In the genomic region with DNA sequence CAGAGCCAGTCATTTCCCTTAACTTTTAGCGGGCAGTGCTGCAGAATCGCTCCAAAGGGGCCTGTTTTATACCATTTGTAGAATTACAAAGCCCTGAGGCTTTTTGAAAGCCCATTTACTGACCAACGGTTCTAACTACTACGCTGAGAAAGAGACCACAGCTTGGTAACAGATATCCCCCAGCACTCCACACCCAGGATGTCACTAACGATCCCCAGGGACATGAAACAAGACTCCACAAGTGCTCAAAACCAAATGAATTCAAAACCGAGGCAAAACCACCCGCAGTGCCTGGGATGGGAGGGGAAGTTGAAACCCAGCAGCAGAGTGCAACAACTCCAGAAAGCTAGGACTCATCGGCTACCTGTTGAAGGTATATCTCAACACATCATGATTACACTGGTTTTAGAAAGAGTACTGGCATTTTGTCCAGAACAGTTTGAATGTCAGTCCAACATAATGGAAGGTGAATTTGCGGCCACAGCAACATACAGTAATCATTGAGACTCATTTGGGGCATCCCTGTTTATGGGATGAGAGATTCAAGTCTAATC, we compare ENCODE assay signal across 18 cellular contexts. TPM values are rescaled to one million over a fixed set of nuclear protein-coding genes. Genes with fewer than 3 reads are reported as not detected.
"Had no signal": no experiment of that assay in that cellular context is flagged by ENCODE, and none has a peak within 500 bp of the region (broad histone marks: within the 10 kb centered on the region; RNA-seq: fewer than 3 reads in every experiment).

No MANE protein-coding gene starts in this region.

- H3K36me3 Mint-ChIP-seq: activated CD4-positive, alpha-beta memory T cell treated with anti-CD3 and anti-CD28 coated beads for 36 hours; activated CD8-positive, alpha-beta memory T cell treated with anti-CD3 and anti-CD28 coated beads, Interleukin-2, amount 10 ng/mL, durations not matched to agents 7 days and 5 days; naive B cell; stimulated activated effector memory CD8-positive, alpha-beta T cell treated with anti-CD3 and anti-CD28 coated beads, Interleukin-12 subunit alpha, Interleukin-12 subunit beta, amount 100 ng/mL, for 72 hours had no signal

- H3K9me3 ChIP-seq: left lung, thoracic aorta had no signal

- H3K36me3 ChIP-seq: left lung, thoracic aorta, WERI-Rb-1 had no signal

- H3K27ac ChIP-seq: dorsolateral prefrontal cortex, left lung, parathyroid adenoma, thoracic aorta, WERI-Rb-1 had no signal

- H3K9me3 Mint-ChIP-seq: activated CD4-positive, alpha-beta memory T cell treated with anti-CD3 and anti-CD28 coated beads for 36 hours; stimulated activated effector memory CD8-positive, alpha-beta T cell treated with anti-CD3 and anti-CD28 coated beads, Interleukin-12 subunit alpha, Interleukin-12 subunit beta, amount 100 ng/mL, for 72 hours had no signal

- DNase-seq: activated CD4-positive, alpha-beta memory T cell treated with anti-CD3 and anti-CD28 coated beads for 36 hours; activated CD4-positive, alpha-beta T cell treated with anti-CD3 and anti-CD28 coated beads for 36 hours; activated CD8-positive, alpha-beta memory T cell treated with anti-CD3 and anti-CD28 coated beads, Interleukin-2, amount 10 ng/mL, durations not matched to agents 7 days and 5 days; activated naive CD4-positive, alpha-beta T cell treated with anti-CD3 and anti-CD28 coated beads, Interleukin-2, amount 50 U/mL, for 16 hours; activated T-cell treated with anti-CD3 and anti-CD28 coated beads, Interleukin-2, amount 50 U/mL, for 1 hour; dorsolateral prefrontal cortex; left lung; mammary epithelial cell; naive B cell; stimulated activated CD4-positive, alpha-beta T cell treated with anti-CD3 and anti-CD28 coated beads, Interleukin-12 subunit alpha, Interleukin-12 subunit beta, amount 100 ng/mL, for 4 hours; stimulated activated CD4-positive, alpha-beta T cell treated with anti-CD3 and anti-CD28 coated beads, Interleukin-2, amount 100 ng/mL, for 24 hours; WERI-Rb-1 had no signal

- ATAC-seq: activated CD4-positive, alpha-beta T cell treated with anti-CD3 and anti-CD28 coated beads for 36 hours; activated CD8-positive, alpha-beta memory T cell treated with anti-CD3 and anti-CD28 coated beads, Interleukin-2, amount 10 ng/mL, durations not matched to agents 7 days and 5 days; left lung; stimulated activated effector memory CD8-positive, alpha-beta T cell treated with anti-CD3 and anti-CD28 coated beads, Interleukin-12 subunit alpha, Interleukin-12 subunit beta, amount 100 ng/mL, for 72 hours had no signal

- H3K4me1 Mint-ChIP-seq: activated CD4-positive, alpha-beta T cell treated with anti-CD3 and anti-CD28 coated beads for 36 hours; naive B cell; stimulated activated effector memory CD8-positive, alpha-beta T cell treated with anti-CD3 and anti-CD28 coated beads, Interleukin-12 subunit alpha, Interleukin-12 subunit beta, amount 100 ng/mL, for 72 hours had no signal

- H3K4me3 Mint-ChIP-seq: activated CD4-positive, alpha-beta memory T cell treated with anti-CD3 and anti-CD28 coated beads for 36 hours; activated CD4-positive, alpha-beta T cell treated with anti-CD3 and anti-CD28 coated beads for 36 hours; activated CD8-positive, alpha-beta memory T cell treated with anti-CD3 and anti-CD28 coated beads, Interleukin-2, amount 10 ng/mL, durations not matched to agents 7 days and 5 days; naive B cell; stimulated activated effector memory CD8-positive, alpha-beta T cell treated with anti-CD3 and anti-CD28 coated beads, Interleukin-12 subunit alpha, Interleukin-12 subunit beta, amount 100 ng/mL, for 72 hours had no signal

- H3K4me1 ChIP-seq: left lung had no signal

- H3K27ac Mint-ChIP-seq: activated CD4-positive, alpha-beta memory T cell treated with anti-CD3 and anti-CD28 coated beads for 36 hours; activated CD4-positive, alpha-beta T cell treated with anti-CD3 and anti-CD28 coated beads for 36 hours; activated CD8-positive, alpha-beta memory T cell treated with anti-CD3 and anti-CD28 coated beads, Interleukin-2, amount 10 ng/mL, durations not matched to agents 7 days and 5 days; stimulated activated effector memory CD8-positive, alpha-beta T cell treated with anti-CD3 and anti-CD28 coated beads, Interleukin-12 subunit alpha, Interleukin-12 subunit beta, amount 100 ng/mL, for 72 hours had no signal

- H3K4me3 ChIP-seq: dorsolateral prefrontal cortex, left lung, thoracic aorta had no signal

RNA-seq across cellular contexts. Expression of gene LRP2, which starts 33.6 kb away (rescaled TPM):
- total RNA-seq: mammary epithelial cell had no signal
- polyA plus RNA-seq: esophagus, keratinocyte, urinary bladder had no signal
